Comparison of ENCODE assay signal across 8 cellular contexts in genomic region chr15:51970981-51971352, GRCh38. TPM values are rescaled to one million over a fixed set of nuclear protein-coding genes. Genes with fewer than 3 reads are reported as not detected.
A peak's percentile ranks its signal among the peaks of the same experiment; 100 is the strongest.
DNase-seq lines count a peak whose midpoint lies in the region; ATAC-seq and TF ChIP-seq lines count a peak whose summit lies in the region.

No MANE protein-coding gene starts in this region.

- peaks cover 9% of the 10 kb centered on the region for H3K9me3 Mint-ChIP-seq in T-helper 1 cell treated with Interleukin-12 subunit alpha and Interleukin-12 subunit beta and Interleukin-4 antibody, amounts not matched to agents 30 μg/mL and 1 μg/mL, for 36 hours
- peaks cover 5% of the 10 kb centered on the region for H3K9me3 Mint-ChIP-seq in activated naive CD8-positive, alpha-beta T cell treated with anti-CD3 and anti-CD28 coated beads, Interleukin-2, amount 50 U/mL, for 24 hours

- peaks cover 16% of the 10 kb centered on the region for H3K36me3 Mint-ChIP-seq in T-helper 1 cell treated with Interleukin-12 subunit alpha and Interleukin-12 subunit beta and Interleukin-4 antibody, amounts not matched to agents 30 μg/mL and 1 μg/mL, for 36 hours (ENCODE audit: low read depth)
- H3K36me3 Mint-ChIP-seq in activated naive CD8-positive, alpha-beta T cell treated with anti-CD3 and anti-CD28 coated beads, Interleukin-2, amount 50 U/mL, for 24 hours (ENCODE audit: low read depth) = peaks cover 23% of the 10 kb centered on the region

- peak overlapping the region; percentile 98 for H3K4me3 Mint-ChIP-seq in T-helper 1 cell treated with Interleukin-12 subunit alpha and Interleukin-12 subunit beta and Interleukin-4 antibody, amounts not matched to agents 30 μg/mL and 1 μg/mL, for 36 hours
- H3K4me3 Mint-ChIP-seq in activated naive CD8-positive, alpha-beta T cell treated with anti-CD3 and anti-CD28 coated beads, Interleukin-2, amount 50 U/mL, for 24 hours = peak overlapping the region; percentile 100

- peaks cover 14% of the 10 kb centered on the region for H3K4me1 Mint-ChIP-seq in T-helper 1 cell treated with Interleukin-12 subunit alpha and Interleukin-12 subunit beta and Interleukin-4 antibody, amounts not matched to agents 30 μg/mL and 1 μg/mL, for 36 hours (ENCODE audit: low read depth)
- peaks cover 37% of the 10 kb centered on the region for H3K4me1 Mint-ChIP-seq in activated naive CD8-positive, alpha-beta T cell treated with anti-CD3 and anti-CD28 coated beads, Interleukin-2, amount 50 U/mL, for 24 hours

- no peak for TF ChIP-seq EP300 in tibial nerve (IDR thresholded peaks at IDR 0.05)

- H3K36me3 ChIP-seq in tibial nerve = peaks cover 0 to 31% (median 0%) of the 10 kb centered on the region in 3 donors

- no peak for DNase-seq in T-helper 1 cell
- no peak for DNase-seq in activated naive CD8-positive, alpha-beta T cell treated with anti-CD3 and anti-CD28 coated beads, Interleukin-2, amount 50 U/mL, for 24 hours
- no peak for DNase-seq in left lobe of liver (ENCODE audit: low spot score)
- no peak for DNase-seq in tibial nerve (ENCODE audit: low spot score in 2 of 2)
- DNase-seq in cerebellar nuclear complex (lab: John Stamatoyannopoulos, UW) = no peak
- DNase-seq in SKM-1 (lab: John Stamatoyannopoulos, UW; ENCODE audit: unreplicated experiment) = no peak

- H3K27ac ChIP-seq in tibial nerve = peak overlapping the region; percentile 80 to 95 (median 82)

- ATAC-seq in HG03095 (IDR thresholded peaks at IDR 0.05; ENCODE audit: unreplicated experiment) = peak; percentile 25
- ATAC-seq in activated naive CD8-positive, alpha-beta T cell treated with anti-CD3 and anti-CD28 coated beads, Interleukin-2, amount 50 U/mL, for 24 hours = peak; percentile 5
- peak; percentile 6 for ATAC-seq in left lobe of liver

- H3K4me3 ChIP-seq in tibial nerve = peak overlapping the region; percentile 59 to 85 (median 76)

- peaks cover 0 to 18% (median 8%) of the 10 kb centered on the region in 4 donors for H3K4me1 ChIP-seq in tibial nerve

- H3K27me3 Mint-ChIP-seq in T-helper 1 cell treated with Interleukin-12 subunit alpha and Interleukin-12 subunit beta and Interleukin-4 antibody, amounts not matched to agents 30 μg/mL and 1 μg/mL, for 36 hours (ENCODE audit: low read depth) = peaks cover 4% of the 10 kb centered on the region
- H3K27me3 Mint-ChIP-seq in activated naive CD8-positive, alpha-beta T cell treated with anti-CD3 and anti-CD28 coated beads, Interleukin-2, amount 50 U/mL, for 24 hours = peaks cover 3% of the 10 kb centered on the region

- 0 to 1% methylated on average over 6 of the region's 6 CpGs for WGBS in tibial nerve, 2 donors

- TF ChIP-seq CTCF in tibial nerve (IDR thresholded peaks at IDR 0.05) = no peak

- H3K27me3 ChIP-seq in tibial nerve = no peaks in the 10 kb centered on the region

- H3K27ac Mint-ChIP-seq in T-helper 1 cell treated with Interleukin-12 subunit alpha and Interleukin-12 subunit beta and Interleukin-4 antibody, amounts not matched to agents 30 μg/mL and 1 μg/mL, for 36 hours = peak overlapping the region; percentile 99
- H3K27ac Mint-ChIP-seq in activated naive CD8-positive, alpha-beta T cell treated with anti-CD3 and anti-CD28 coated beads, Interleukin-2, amount 50 U/mL, for 24 hours = peak overlapping the region; percentile 99

- H3K9me3 ChIP-seq in tibial nerve = peaks cover 0 to 19% (median 5%) of the 10 kb centered on the region in 4 donors

- TF ChIP-seq POLR2A in tibial nerve (IDR thresholded peaks at IDR 0.05) = no peak

RNA-seq across cellular contexts. Expression of gene LEO1, which starts 0.6 kb away (rescaled TPM):
- 10.1 TPM for total RNA-seq in left lobe of liver
- 10 to 100 TPM; 10.6 to 19.7 (median 14.4) TPM for total RNA-seq in tibial nerve

RNA-seq across cellular contexts. Expression of gene MAPK6, which starts 48.1 kb away (rescaled TPM):
- total RNA-seq in left lobe of liver (20.0 TPM), tibial nerve (10 to 100 TPM in 3 of 4 donors, 1 to 10 TPM in 1; 9.6 to 20.9 (median 16.5) TPM)
